In genomic region chr16:14520753-14521152, GRCh38 we compare ENCODE assay signal across 28 cellular contexts.
A peak's percentile ranks its signal among the peaks of the same experiment; 100 is the strongest.
DNase-seq lines count a peak whose midpoint lies in the region; ATAC-seq, FAIRE-seq and TF ChIP-seq lines count a peak whose summit lies in the region.
"Had no signal": no experiment of that assay in that cellular context is flagged by ENCODE, and none has a peak within 500 bp of the region (broad histone marks: within the 10 kb centered on the region; RNA-seq: fewer than 3 reads in every experiment).

No MANE protein-coding gene starts in this region.

- H3K36me3 Mint-ChIP-seq in activated CD4-positive, alpha-beta T cell treated with anti-CD3 and anti-CD28 coated beads, Interleukin-2, amount 10 ng/mL, durations not matched to agents 7 days and 5 days (ENCODE audit: low read depth): no peaks in the 10 kb centered on the region
- H3K36me3 Mint-ChIP-seq in stimulated activated naive CD8-positive, alpha-beta T cell treated with anti-CD3 and anti-CD28 coated beads, Interleukin-15, Interleukin-2, amounts not matched to agents 100 ng/mL and 50 ng/mL, for 24 hours (ENCODE audit: low read depth): no peaks in the 10 kb centered on the region
- peaks cover 0 to 5% (median 0%) of the 10 kb centered on the region in 3 donors for H3K36me3 Mint-ChIP-seq in immature natural killer cell

- no peaks in the 10 kb centered on the region for H3K27me3 ChIP-seq in HAP-1 (ENCODE audit: low read depth)
- H3K27me3 ChIP-seq: BLaER1, SJCRH30 had no signal

- H3K27me3 Mint-ChIP-seq in activated CD4-positive, alpha-beta T cell treated with anti-CD3 and anti-CD28 coated beads, Interleukin-2, amount 10 ng/mL, durations not matched to agents 7 days and 5 days: no peaks in the 10 kb centered on the region
- no peaks in the 10 kb centered on the region for H3K27me3 Mint-ChIP-seq in stimulated activated naive CD8-positive, alpha-beta T cell treated with anti-CD3 and anti-CD28 coated beads, Interleukin-15, Interleukin-2, amounts not matched to agents 100 ng/mL and 50 ng/mL, for 24 hours
- no peaks in the 10 kb centered on the region for H3K27me3 Mint-ChIP-seq in stimulated activated naive CD8-positive, alpha-beta T cell treated with anti-CD3 and anti-CD28 coated beads, Interleukin-15, amount 100 ng/mL, for 72 hours
- peaks cover 0 to 3% (median 0%) of the 10 kb centered on the region in 3 donors for H3K27me3 Mint-ChIP-seq in immature natural killer cell (ENCODE audit: low read depth in 3 of 3)
- H3K27me3 Mint-ChIP-seq: CD8-positive, alpha-beta memory T cell had no signal

- peaks cover 15% of the 10 kb centered on the region for H3K4me1 Mint-ChIP-seq in activated CD4-positive, alpha-beta T cell treated with anti-CD3 and anti-CD28 coated beads, Interleukin-2, amount 10 ng/mL, durations not matched to agents 7 days and 5 days
- H3K4me1 Mint-ChIP-seq in stimulated activated naive CD8-positive, alpha-beta T cell treated with anti-CD3 and anti-CD28 coated beads, Interleukin-15, Interleukin-2, amounts not matched to agents 100 ng/mL and 50 ng/mL, for 24 hours (ENCODE audit: low read depth): peaks cover 16% of the 10 kb centered on the region
- H3K4me1 Mint-ChIP-seq in stimulated activated naive CD8-positive, alpha-beta T cell treated with anti-CD3 and anti-CD28 coated beads, Interleukin-15, amount 100 ng/mL, for 72 hours: peaks cover 11% of the 10 kb centered on the region
- peaks cover 26 to 47% of the 10 kb centered on the region in 2 donors for H3K4me1 Mint-ChIP-seq in immature natural killer cell

- DNase-seq in activated CD4-positive, alpha-beta T cell treated with anti-CD3 and anti-CD28 coated beads, Interleukin-2, amount 10 ng/mL, durations not matched to agents 7 days and 5 days: no peak
- no peak for DNase-seq in activated CD4-positive, alpha-beta T cell treated with anti-CD3 and anti-CD28 coated beads, Interleukin-2, amount 50 U/mL, for 4 hours
- no peak for DNase-seq in stimulated activated naive CD8-positive, alpha-beta T cell treated with anti-CD3 and anti-CD28 coated beads, Interleukin-15, amount 100 ng/mL, for 72 hours
- no peak for DNase-seq in immature natural killer cell
- DNase-seq in HAP-1 (ENCODE audit: low spot score in 2 of 2): no peak
- DNase-seq in GM12892 (ENCODE audit: insufficient read length): no peak
- DNase-seq: Calu3; DMS79 treated with DMSO at 0.1 percent for 48 hours; GF-D8; Karpas-422; NCI-H1092; NCI-H1436 treated with DMSO at 0.1 percent for 48 hours; NCI-H187 treated with DMSO at 0.1 percent for 48 hours; NCI-H446 treated with DMSO at 0.1 percent for 48 hours; NCI-H526; NCI-H82; NK-92 treated with Interleukin-12 subunit alpha and Interleukin-12 subunit beta, amount 100 ng/mL, for 24 hours; PC-3; SJCRH30 had no signal

- H3K36me3 ChIP-seq in HAP-1 (replicated peaks): no peaks in the 10 kb centered on the region; the same call in 1 of the 2 replicates
- H3K36me3 ChIP-seq: SJCRH30 had no signal

- no peaks in the 10 kb centered on the region for H3K9me3 Mint-ChIP-seq in activated CD4-positive, alpha-beta T cell treated with anti-CD3 and anti-CD28 coated beads, Interleukin-2, amount 10 ng/mL, durations not matched to agents 7 days and 5 days
- H3K9me3 Mint-ChIP-seq in stimulated activated naive CD8-positive, alpha-beta T cell treated with anti-CD3 and anti-CD28 coated beads, Interleukin-15, Interleukin-2, amounts not matched to agents 100 ng/mL and 50 ng/mL, for 24 hours: no peaks in the 10 kb centered on the region
- no peaks in the 10 kb centered on the region for H3K9me3 Mint-ChIP-seq in stimulated activated naive CD8-positive, alpha-beta T cell treated with anti-CD3 and anti-CD28 coated beads, Interleukin-15, amount 100 ng/mL, for 72 hours
- no peaks in the 10 kb centered on the region for H3K9me3 Mint-ChIP-seq in immature natural killer cell
- H3K9me3 Mint-ChIP-seq: CD8-positive, alpha-beta memory T cell had no signal

- H3K27ac Mint-ChIP-seq in activated CD4-positive, alpha-beta T cell treated with anti-CD3 and anti-CD28 coated beads, Interleukin-2, amount 10 ng/mL, durations not matched to agents 7 days and 5 days: peak overlapping the region; percentile 82
- peak overlapping the region; percentile 8 for H3K27ac Mint-ChIP-seq in stimulated activated naive CD8-positive, alpha-beta T cell treated with anti-CD3 and anti-CD28 coated beads, Interleukin-15, Interleukin-2, amounts not matched to agents 100 ng/mL and 50 ng/mL, for 24 hours
- H3K27ac Mint-ChIP-seq in stimulated activated naive CD8-positive, alpha-beta T cell treated with anti-CD3 and anti-CD28 coated beads, Interleukin-15, amount 100 ng/mL, for 72 hours: peak overlapping the region in 1 of 2 donors; percentile 69
- peak overlapping the region; percentile 20 to 78 (median 70) for H3K27ac Mint-ChIP-seq in immature natural killer cell

- peaks cover 34% of the 10 kb centered on the region for H3K4me1 ChIP-seq in HAP-1
- H3K4me1 ChIP-seq: BLaER1 had no signal

- H3K4me3 ChIP-seq in HAP-1: no peak overlapping the region
- H3K4me3 ChIP-seq: BLaER1, SJCRH30 had no signal

- no peaks in the 10 kb centered on the region for H3K9me3 ChIP-seq in HAP-1
- H3K9me3 ChIP-seq: BLaER1, SJCRH30 had no signal

- no peak for FAIRE-seq in GM12892 (lab: Jason Lieb, UNC)
- FAIRE-seq: GM12891, H1 had no signal

- H3K4me3 Mint-ChIP-seq in activated CD4-positive, alpha-beta T cell treated with anti-CD3 and anti-CD28 coated beads, Interleukin-2, amount 10 ng/mL, durations not matched to agents 7 days and 5 days: no peak overlapping the region
- H3K4me3 Mint-ChIP-seq in stimulated activated naive CD8-positive, alpha-beta T cell treated with anti-CD3 and anti-CD28 coated beads, Interleukin-15, Interleukin-2, amounts not matched to agents 100 ng/mL and 50 ng/mL, for 24 hours: no peak overlapping the region
- H3K4me3 Mint-ChIP-seq in stimulated activated naive CD8-positive, alpha-beta T cell treated with anti-CD3 and anti-CD28 coated beads, Interleukin-15, amount 100 ng/mL, for 72 hours: no peak overlapping the region
- H3K4me3 Mint-ChIP-seq in immature natural killer cell: peak overlapping the region in 2 of 5 donors; percentile 36 to 58
- H3K4me3 Mint-ChIP-seq: CD8-positive, alpha-beta memory T cell had no signal

- POLR2A ChIA-PET in activated CD4-positive, alpha-beta T cell treated with anti-CD3 and anti-CD28 coated beads, Interleukin-2, amount 10 ng/mL, durations not matched to agents 7 days and 5 days (lab: Charles Lee): no interaction called here

- in situ Hi-C loops in HAP-1 (cut with MboI; ENCODE audit: low sequenced_read_pairs): loop anchor here (10.0 kb wide), 1 partner anchor 276 kb away; no protein-coding TSS in a partner anchor

- CTCF ChIA-PET in activated CD4-positive, alpha-beta T cell treated with anti-CD3 and anti-CD28 coated beads, Interleukin-2, amount 10 ng/mL, durations not matched to agents 7 days and 5 days (lab: Charles Lee): no interaction called here

- ATAC-seq in stimulated activated naive CD8-positive, alpha-beta T cell treated with anti-CD3 and anti-CD28 coated beads, Interleukin-15, amount 100 ng/mL, for 72 hours: no peak
- no peak for ATAC-seq in HG03139 (IDR thresholded peaks at IDR 0.05; ENCODE audit: unreplicated experiment)
- ATAC-seq: HCT116, PC-3, Right ventricle myocardium inferior, SK-N-SH treated with all-trans-retinoic acid at 6 μM for 48 hours had no signal

- TF ChIP-seq POLR2A in GM12892 (IDR thresholded peaks at IDR 0.05; ENCODE audit: low read depth, low read length): no peak
